11 cellular contexts compared by ENCODE assay signal in the genomic region with DNA sequence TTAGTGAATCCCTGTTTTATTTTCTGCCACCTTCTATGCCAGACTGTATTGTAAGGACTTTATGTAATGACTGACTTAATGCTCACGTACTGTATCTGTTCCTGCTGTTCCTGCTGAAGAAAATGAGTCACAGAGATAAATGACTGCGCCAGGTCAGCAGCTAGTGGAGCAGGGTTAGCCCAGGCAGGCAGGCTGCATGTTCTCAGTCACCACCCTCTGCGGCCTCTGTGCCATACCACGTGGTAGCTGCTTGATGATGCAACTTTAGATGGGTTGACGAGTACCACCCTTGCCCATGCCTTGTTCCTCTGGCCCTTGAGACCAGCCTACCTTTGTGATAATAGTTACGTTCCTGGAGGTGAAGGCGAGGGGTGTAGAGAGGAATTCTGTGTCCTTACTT.
A peak's percentile ranks its signal among the peaks of the same experiment; 100 is the strongest.
DNase-seq lines count a peak whose midpoint lies in the region; ATAC-seq and TF ChIP-seq lines count a peak whose summit lies in the region.
"Had no signal": no experiment of that assay in that cellular context is flagged by ENCODE, and none has a peak within 500 bp of the region (broad histone marks: within the 10 kb centered on the region; RNA-seq: fewer than 3 reads in every experiment).

No MANE protein-coding gene starts in this region.

- H3K9me3 Mint-ChIP-seq in CD14-positive monocyte = peaks cover 0 to 6% (median 0%) of the 10 kb centered on the region in 7 donors

- H3K36me3 ChIP-seq in lower lobe of right lung (peaks cover 51% of the 10 kb centered on the region), OCI-LY7 (ENCODE audit: insufficient read depth, low read length) (0 out of 2 replicates have a peak, but pooled peaks cover 4% of the 10 kb centered on the region)

- DNase-seq in AG20443 (ENCODE audit: low spot score) (peak; percentile 56), NB4 (ENCODE audit: low read depth) (peak; percentile 18), cardiac fibroblast (ENCODE audit: low read depth in 2 of 2) (peak; percentile 86 to 90), lower lobe of right lung (no peak), OCI-LY7 (ENCODE audit: low spot score) (no peak), CD14-positive monocyte (ENCODE audit: low spot score) (no peak), Ammon's horn (ENCODE audit: low spot score) (no peak), NCI-H2107 (lab: John Stamatoyannopoulos, UW) (no peak)
- DNase-seq: activated gamma-delta T cell treated with Interleukin-2 at 50 U/mL for 16 hours; CD8-positive, alpha-beta memory T cell; NCI-H1105 treated with DMSO at 0.1 percent for 48 hours had no signal

- no peaks in the 10 kb centered on the region for H4K20me1 ChIP-seq in OCI-LY7 (ENCODE audit: insufficient read depth, low read length)

- peak; percentile 46 to 50 for ATAC-seq in lower lobe of right lung

- no peaks in the 10 kb centered on the region for H3K9me3 ChIP-seq in lower lobe of right lung
- H3K9me3 ChIP-seq in OCI-LY7 (ENCODE audit: low read length) = no peaks in the 10 kb centered on the region

- peaks cover 6% of the 10 kb centered on the region for H3K4me1 Mint-ChIP-seq in CD14-positive monocyte
- H3K4me1 Mint-ChIP-seq: CD8-positive, alpha-beta memory T cell had no signal

- H3K27me3 ChIP-seq in lower lobe of right lung (ENCODE audit: low read depth) = no peaks in the 10 kb centered on the region

- no peaks in the 10 kb centered on the region for H3K27me3 Mint-ChIP-seq in CD14-positive monocyte (ENCODE audit: low read depth in 3 of 3)

- no peak for TF ChIP-seq POLR2A in NB4 (IDR thresholded peaks at IDR 0.05; ENCODE audit: extremely low read depth, insufficient read length)

- H3K4me3 ChIP-seq in NB4 (ENCODE audit: low read depth, low read length) (no peak overlapping the region), cardiac fibroblast (replicated peaks in 1 of 2; ENCODE audit: low read depth in 2 of 2, low read length in 2 of 2) (no peak overlapping the region), lower lobe of right lung (no peak overlapping the region), OCI-LY7 (ENCODE audit: low read depth, low read length, poor library complexity, severe bottlenecking) (no peak overlapping the region)

- TF ChIP-seq CTCF in NB4 (IDR thresholded peaks at IDR 0.05; ENCODE audit: low read depth, low read length) (no peak), cardiac fibroblast (IDR thresholded peaks at IDR 0.05; ENCODE audit: low read depth, low read length) (no peak), lower lobe of right lung (IDR thresholded peaks at IDR 0.05) (no peak), OCI-LY7 (conservative IDR thresholded peaks at IDR 0.05; ENCODE audit: low read length) (no peak), CD14-positive monocyte (IDR thresholded peaks at IDR 0.05) (no peak)

- no peaks in the 10 kb centered on the region for H3K9me2 ChIP-seq in OCI-LY7 (ENCODE audit: insufficient read depth, low read length)

- intact Hi-C loops in lower lobe of right lung (cut with DNase I) = no loop called here
- intact Hi-C loops in OCI-LY7 (cut with micrococcal nuclease; ENCODE audit: unreplicated experiment) = no loop called here
- intact Hi-C loops in CD14-positive monocyte (cut with micrococcal nuclease) = no loop called here

- no peak overlapping the region for H2AFZ ChIP-seq in OCI-LY7 (ENCODE audit: low read length)

- H3K4me1 ChIP-seq in lower lobe of right lung (peaks cover under 1% of the 10 kb centered on the region), OCI-LY7 (ENCODE audit: insufficient read depth, low read length, poor library complexity, severe bottlenecking) (no peaks in the 10 kb centered on the region)

- peaks cover 56 to 69% of the 10 kb centered on the region in 2 donors for H3K36me3 Mint-ChIP-seq in CD14-positive monocyte

- no peaks in the 10 kb centered on the region for H3K79me2 ChIP-seq in OCI-LY7 (ENCODE audit: insufficient read depth, low read depth, low read length)

- H3K27ac ChIP-seq in lower lobe of right lung = no peak overlapping the region
- no peak overlapping the region for H3K27ac ChIP-seq in OCI-LY7 (ENCODE audit: low read depth, low read length, poor library complexity, severe bottlenecking)

- BruUV-seq in OCI-LY7 (replicated peaks; lab: Mats Ljungman, UMichigan) = no TSS peak

- POLR2A ChIA-PET in OCI-LY7 (lab: Charles Lee) = no interaction called here

- CTCF ChIA-PET in OCI-LY7 (lab: Charles Lee; ENCODE audit: unreplicated experiment) = no interaction called here

- H3K27ac Mint-ChIP-seq in CD14-positive monocyte = peak overlapping the region in 1 of 7 donors; percentile 13

- H3K4me3 Mint-ChIP-seq in CD14-positive monocyte = no peak overlapping the region
- H3K4me3 Mint-ChIP-seq: CD8-positive, alpha-beta memory T cell had no signal

- no peak overlapping the region for H3K4me2 ChIP-seq in OCI-LY7 (ENCODE audit: low read length)

Comparison
In these comparisons a context has a peak if more than half of its experiments do, and no peak if none do; other contexts are left out.
1. DNase-seq: peak in AG20443 (single experiment), NB4 (single experiment) and cardiac fibroblast (2 of 2); none in lower lobe of right lung (single experiment), OCI-LY7 (single experiment), CD14-positive monocyte (single experiment), Ammon's horn (single experiment) and NCI-H2107 (single experiment).